Comparison of ENCODE assay signal across 13 cellular contexts in genomic region chr21:44067011-44067839, GRCh38. TPM values are rescaled to one million over a fixed set of nuclear protein-coding genes. Genes with fewer than 3 reads are reported as not detected.
DNase-seq lines count a peak whose midpoint lies in the region; ATAC-seq lines count a peak whose summit lies in the region.
"Had no signal": no experiment of that assay in that cellular context is flagged by ENCODE, and none has a peak within 500 bp of the region (broad histone marks: within the 10 kb centered on the region; RNA-seq: fewer than 3 reads in every experiment).

No MANE protein-coding gene starts in this region.

- H3K27me3 Mint-ChIP-seq in activated naive CD4-positive, alpha-beta T cell treated with anti-CD3 and anti-CD28 coated beads, Interleukin-2, amount 10 ng/mL, durations not matched to agents 7 days and 5 days, result no peaks in the 10 kb centered on the region
- H3K27me3 Mint-ChIP-seq in activated naive CD8-positive, alpha-beta T cell, result no peaks in the 10 kb centered on the region

- peaks cover 34% of the 10 kb centered on the region for H3K4me1 Mint-ChIP-seq in activated naive CD4-positive, alpha-beta T cell treated with anti-CD3 and anti-CD28 coated beads, Interleukin-2, amount 10 ng/mL, durations not matched to agents 7 days and 5 days
- H3K4me1 Mint-ChIP-seq in activated naive CD8-positive, alpha-beta T cell (ENCODE audit: low read depth), result peaks cover 46% of the 10 kb centered on the region

- no peak for DNase-seq in activated naive CD4-positive, alpha-beta T cell treated with anti-CD3 and anti-CD28 coated beads, Interleukin-2, amount 10 ng/mL, durations not matched to agents 7 days and 5 days
- DNase-seq in activated naive CD4-positive, alpha-beta T cell treated with Interleukin-2 at 50 U/mL for 16 hours, result no peak
- DNase-seq in left kidney (ENCODE audit: low read depth, low spot score), result peak; percentile 61
- DNase-seq: EL; gastrocnemius medialis; stimulated activated CD4-positive, alpha-beta T cell treated with anti-CD3 and anti-CD28 coated beads, Interleukin-4, amount 100 ng/mL, for 1 hour; testis had no signal

- peak overlapping the region; percentile 30 for H3K27ac ChIP-seq in temporal lobe (ENCODE audit: low read depth, low read length)
- H3K27ac ChIP-seq: gastrocnemius medialis, prostate gland, testis had no signal

- no peak overlapping the region for H3K4me3 Mint-ChIP-seq in activated naive CD4-positive, alpha-beta T cell treated with anti-CD3 and anti-CD28 coated beads, Interleukin-2, amount 10 ng/mL, durations not matched to agents 7 days and 5 days
- no peak overlapping the region for H3K4me3 Mint-ChIP-seq in activated naive CD8-positive, alpha-beta T cell

- peak overlapping the region; percentile 60 for H3K27ac Mint-ChIP-seq in activated naive CD4-positive, alpha-beta T cell treated with anti-CD3 and anti-CD28 coated beads, Interleukin-2, amount 10 ng/mL, durations not matched to agents 7 days and 5 days
- H3K27ac Mint-ChIP-seq in activated naive CD8-positive, alpha-beta T cell, result peak overlapping the region; percentile 64

- peaks cover 55% of the 10 kb centered on the region for H3K36me3 Mint-ChIP-seq in activated naive CD4-positive, alpha-beta T cell treated with anti-CD3 and anti-CD28 coated beads, Interleukin-2, amount 10 ng/mL, durations not matched to agents 7 days and 5 days
- H3K36me3 Mint-ChIP-seq in activated naive CD8-positive, alpha-beta T cell, result no peaks in the 10 kb centered on the region

- H3K9me3 Mint-ChIP-seq in activated naive CD4-positive, alpha-beta T cell treated with anti-CD3 and anti-CD28 coated beads, Interleukin-2, amount 10 ng/mL, durations not matched to agents 7 days and 5 days, result no peaks in the 10 kb centered on the region
- H3K9me3 Mint-ChIP-seq in activated naive CD8-positive, alpha-beta T cell (ENCODE audit: low read depth), result no peaks in the 10 kb centered on the region

- CTCF ChIA-PET in activated naive CD4-positive, alpha-beta T cell treated with anti-CD3 and anti-CD28 coated beads, Interleukin-2, amount 10 ng/mL, durations not matched to agents 7 days and 5 days (lab: Charles Lee), result interaction anchor here (1.0 kb wide), 1 partner anchor 130 kb away, joined by 5 read pairs; no protein-coding TSS in a partner anchor

- ATAC-seq in HG02798 (IDR thresholded peaks at IDR 0.05; ENCODE audit: poor library complexity, unreplicated experiment) (no peak), HG03521 (IDR thresholded peaks at IDR 0.05; ENCODE audit: unreplicated experiment) (no peak), GM21390 (IDR thresholded peaks at IDR 0.05; ENCODE audit: unreplicated experiment) (no peak)
- ATAC-seq: gastrocnemius medialis had no signal

RNA-seq across cellular contexts. Expression of gene PWP2, which starts 40.0 kb away (rescaled TPM):
- 9.6 TPM for total RNA-seq in temporal lobe

RNA-seq across cellular contexts. Expression of gene TRAPPC10, which starts 55.1 kb away (rescaled TPM):
- total RNA-seq in temporal lobe, result 16.2 TPM
